Comparison of ENCODE assay signal across 1 cellular context in the genomic region with DNA sequence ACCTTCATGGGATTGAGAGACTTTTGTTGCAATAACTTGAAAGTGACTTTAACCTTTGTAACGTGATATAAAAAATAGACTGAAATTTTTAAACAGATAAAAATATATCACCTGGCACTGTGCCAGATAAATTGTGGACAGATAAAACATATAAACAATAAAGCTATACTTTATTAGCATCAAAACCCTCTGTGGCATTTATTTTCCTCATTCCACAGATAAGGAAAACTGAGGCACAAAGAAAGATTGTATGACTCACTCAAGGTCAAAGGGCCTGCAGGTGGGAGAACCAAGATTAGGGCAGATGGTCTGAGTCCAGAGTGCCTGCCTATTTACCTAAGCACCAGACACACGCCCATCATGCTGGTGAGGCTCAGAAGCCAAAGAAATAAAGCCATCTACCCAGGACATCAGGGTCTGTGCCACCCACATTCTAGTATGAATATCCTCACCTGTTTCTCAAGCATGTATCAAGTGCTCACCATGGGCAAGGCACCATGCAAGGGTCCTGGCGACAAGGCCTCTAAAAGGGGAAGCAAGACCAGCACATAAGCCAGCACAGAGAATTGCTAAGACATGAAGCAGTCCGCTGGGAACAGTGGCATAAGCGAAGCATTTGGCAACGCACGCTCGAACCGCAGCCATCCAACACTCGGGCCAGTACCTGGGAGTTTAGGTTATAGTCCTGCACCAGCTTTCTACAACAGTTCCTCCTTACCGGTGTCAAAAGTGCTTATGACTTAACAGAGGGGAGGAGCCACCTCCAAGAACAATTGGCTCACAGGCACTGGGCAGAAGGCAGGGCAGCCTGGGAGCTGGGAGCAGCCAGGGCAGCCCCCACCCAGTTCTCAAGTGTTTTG.
TF ChIP-seq lines count a peak whose summit lies in the region.

No MANE protein-coding gene starts in this region.

TF ChIP-seq in HepG2, 621 proteins besides CTCF, POLR2A, EP300 and RAD21 (continued from another document):
- TF ChIP-seq, protein P1, sequence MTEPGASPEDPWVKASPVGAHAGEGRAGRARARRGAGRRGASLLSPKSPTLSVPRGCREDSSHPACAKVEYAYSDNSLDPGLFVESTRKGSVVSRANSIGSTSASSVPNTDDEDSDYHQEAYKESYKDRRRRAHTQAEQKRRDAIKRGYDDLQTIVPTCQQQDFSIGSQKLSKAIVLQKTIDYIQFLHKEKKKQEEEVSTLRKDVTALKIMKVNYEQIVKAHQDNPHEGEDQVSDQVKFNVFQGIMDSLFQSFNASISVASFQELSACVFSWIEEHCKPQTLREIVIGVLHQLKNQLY (CRISPR knock-in tag; IDR thresholded peaks at IDR 0.05) = 0 out of 2 replicates have a peak, but pooled peaks have one; percentile 26
- TF ChIP-seq LCORL (IDR thresholded peaks at IDR 0.05) = peak; percentile 99
- TF ChIP-seq LCORL (CRISPR knock-in tag; IDR thresholded peaks at IDR 0.05) = peak; percentile 58
- TF ChIP-seq JUNB (CRISPR knock-in tag; IDR thresholded peaks at IDR 0.05; ENCODE audit: borderline replicate concordance) = peak; percentile 40; the same call in 1 of the 2 replicates
- TF ChIP-seq ZNF550 (CRISPR knock-in tag; IDR thresholded peaks at IDR 0.05; ENCODE audit: borderline replicate concordance) = no peak
- no peak for TF ChIP-seq SMARCC2 (IDR thresholded peaks at IDR 0.05)
- 0 out of 2 replicates have a peak, but pooled peaks have one; percentile 26 for TF ChIP-seq MED1 (CRISPR knock-in tag; IDR thresholded peaks at IDR 0.05)
- TF ChIP-seq, protein P2, sequence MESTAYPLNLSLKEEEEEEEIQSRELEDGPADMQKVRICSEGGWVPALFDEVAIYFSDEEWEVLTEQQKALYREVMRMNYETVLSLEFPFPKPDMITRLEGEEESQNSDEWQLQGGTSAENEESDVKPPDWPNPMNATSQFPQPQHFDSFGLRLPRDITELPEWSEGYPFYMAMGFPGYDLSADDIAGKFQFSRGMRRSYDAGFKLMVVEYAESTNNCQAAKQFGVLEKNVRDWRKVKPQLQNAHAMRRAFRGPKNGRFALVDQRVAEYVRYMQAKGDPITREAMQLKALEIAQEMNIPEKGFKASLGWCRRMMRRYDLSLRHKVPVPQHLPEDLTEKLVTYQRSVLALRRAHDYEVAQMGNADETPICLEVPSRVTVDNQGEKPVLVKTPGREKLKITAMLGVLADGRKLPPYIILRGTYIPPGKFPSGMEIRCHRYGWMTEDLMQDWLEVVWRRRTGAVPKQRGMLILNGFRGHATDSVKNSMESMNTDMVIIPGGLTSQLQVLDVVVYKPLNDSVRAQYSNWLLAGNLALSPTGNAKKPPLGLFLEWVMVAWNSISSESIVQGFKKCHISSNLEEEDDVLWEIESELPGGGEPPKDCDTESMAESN (CRISPR knock-in tag; conservative IDR thresholded peaks at IDR 0.05) = no peak
- TF ChIP-seq, protein P3, sequence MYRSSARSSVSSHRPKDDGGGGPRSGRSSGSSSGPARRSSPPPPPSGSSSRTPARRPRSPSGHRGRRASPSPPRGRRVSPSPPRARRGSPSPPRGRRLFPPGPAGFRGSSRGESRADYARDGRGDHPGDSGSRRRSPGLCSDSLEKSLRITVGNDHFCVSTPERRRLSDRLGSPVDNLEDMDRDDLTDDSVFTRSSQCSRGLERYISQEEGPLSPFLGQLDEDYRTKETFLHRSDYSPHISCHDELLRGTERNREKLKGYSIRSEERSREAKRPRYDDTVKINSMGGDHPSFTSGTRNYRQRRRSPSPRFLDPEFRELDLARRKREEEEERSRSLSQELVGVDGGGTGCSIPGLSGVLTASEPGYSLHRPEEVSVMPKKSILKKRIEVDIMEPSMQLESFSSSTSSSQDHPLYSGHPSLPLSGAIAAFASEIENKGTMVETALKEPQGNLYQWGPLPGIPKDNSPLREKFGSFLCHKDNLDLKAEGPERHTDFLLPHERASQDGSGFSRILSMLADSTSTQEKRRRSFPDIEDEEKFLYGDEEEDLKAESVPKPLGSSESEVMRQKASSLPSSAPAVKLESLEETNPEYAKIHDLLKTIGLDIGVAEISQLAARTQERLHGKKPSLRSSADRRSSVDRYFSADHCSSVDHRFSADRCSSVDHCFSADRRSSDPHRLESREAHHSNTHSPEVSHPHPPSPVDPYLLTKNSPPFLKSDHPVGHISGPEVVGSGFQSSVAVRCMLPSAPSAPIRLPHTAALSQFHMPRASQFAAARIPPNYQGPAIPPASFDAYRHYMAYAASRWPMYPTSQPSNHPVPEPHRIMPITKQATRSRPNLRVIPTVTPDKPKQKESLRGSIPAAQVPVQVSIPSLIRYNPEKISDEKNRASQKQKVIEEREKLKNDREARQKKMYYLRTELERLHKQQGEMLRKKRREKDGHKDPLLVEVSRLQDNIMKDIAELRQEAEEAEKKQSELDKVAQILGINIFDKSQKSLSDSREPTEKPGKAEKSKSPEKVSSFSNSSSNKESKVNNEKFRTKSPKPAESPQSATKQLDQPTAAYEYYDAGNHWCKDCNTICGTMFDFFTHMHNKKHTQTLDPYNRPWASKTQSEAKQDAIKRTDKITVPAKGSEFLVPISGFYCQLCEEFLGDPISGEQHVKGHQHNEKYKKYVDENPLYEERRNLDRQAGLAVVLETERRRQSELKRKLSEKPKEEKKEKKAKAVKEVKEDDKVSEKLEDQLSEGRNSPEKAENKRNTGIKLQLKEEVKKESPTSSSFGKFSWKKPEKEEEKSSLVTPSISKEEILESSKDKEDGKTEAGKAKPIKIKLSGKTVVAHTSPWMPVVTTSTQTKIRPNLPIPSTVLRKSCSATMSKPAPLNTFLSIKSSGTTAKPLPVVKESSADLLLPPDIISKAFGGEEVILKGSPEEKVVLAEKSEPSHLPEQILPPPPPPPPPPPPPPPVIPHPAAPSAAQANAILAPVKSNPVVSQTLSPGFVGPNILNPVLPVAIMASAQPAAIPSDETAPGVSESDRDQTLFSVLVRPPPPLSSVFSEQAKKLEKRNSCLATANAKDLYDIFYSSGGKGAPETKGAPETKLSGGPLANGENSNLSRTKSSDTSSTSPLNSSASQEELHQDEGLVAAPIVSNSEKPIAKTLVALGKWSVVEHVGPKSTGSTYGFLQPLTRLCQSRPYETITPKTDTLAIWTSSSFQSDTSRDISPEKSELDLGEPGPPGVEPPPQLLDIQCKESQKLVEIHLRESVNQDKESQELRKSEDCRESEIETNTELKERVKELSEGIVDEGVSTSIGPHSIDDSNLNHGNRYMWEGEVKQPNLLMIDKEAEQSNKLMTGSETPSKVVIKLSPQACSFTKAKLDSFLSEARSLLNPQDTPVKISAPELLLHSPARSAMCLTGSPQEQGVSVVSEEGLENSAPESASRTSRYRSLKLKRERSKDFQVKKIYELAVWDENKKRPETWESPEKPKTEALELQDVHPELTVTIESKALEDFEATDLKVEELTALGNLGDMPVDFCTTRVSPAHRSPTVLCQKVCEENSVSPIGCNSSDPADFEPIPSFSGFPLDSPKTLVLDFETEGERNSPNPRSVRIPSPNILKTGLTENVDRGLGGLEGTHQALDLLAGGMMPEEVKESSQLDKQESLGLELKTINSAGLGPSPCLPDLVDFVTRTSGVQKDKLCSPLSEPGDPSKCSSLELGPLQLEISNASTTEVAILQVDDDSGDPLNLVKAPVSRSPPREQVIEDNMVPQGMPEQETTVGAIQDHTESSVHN (CRISPR knock-in tag; IDR thresholded peaks at IDR 0.05) = no peak
- TF ChIP-seq ZBTB21 (CRISPR knock-in tag; IDR thresholded peaks at IDR 0.05) = no peak
- peak; percentile 32 for TF ChIP-seq CEBPG (CRISPR knock-in tag; IDR thresholded peaks at IDR 0.05)
- TF ChIP-seq, protein P4, sequence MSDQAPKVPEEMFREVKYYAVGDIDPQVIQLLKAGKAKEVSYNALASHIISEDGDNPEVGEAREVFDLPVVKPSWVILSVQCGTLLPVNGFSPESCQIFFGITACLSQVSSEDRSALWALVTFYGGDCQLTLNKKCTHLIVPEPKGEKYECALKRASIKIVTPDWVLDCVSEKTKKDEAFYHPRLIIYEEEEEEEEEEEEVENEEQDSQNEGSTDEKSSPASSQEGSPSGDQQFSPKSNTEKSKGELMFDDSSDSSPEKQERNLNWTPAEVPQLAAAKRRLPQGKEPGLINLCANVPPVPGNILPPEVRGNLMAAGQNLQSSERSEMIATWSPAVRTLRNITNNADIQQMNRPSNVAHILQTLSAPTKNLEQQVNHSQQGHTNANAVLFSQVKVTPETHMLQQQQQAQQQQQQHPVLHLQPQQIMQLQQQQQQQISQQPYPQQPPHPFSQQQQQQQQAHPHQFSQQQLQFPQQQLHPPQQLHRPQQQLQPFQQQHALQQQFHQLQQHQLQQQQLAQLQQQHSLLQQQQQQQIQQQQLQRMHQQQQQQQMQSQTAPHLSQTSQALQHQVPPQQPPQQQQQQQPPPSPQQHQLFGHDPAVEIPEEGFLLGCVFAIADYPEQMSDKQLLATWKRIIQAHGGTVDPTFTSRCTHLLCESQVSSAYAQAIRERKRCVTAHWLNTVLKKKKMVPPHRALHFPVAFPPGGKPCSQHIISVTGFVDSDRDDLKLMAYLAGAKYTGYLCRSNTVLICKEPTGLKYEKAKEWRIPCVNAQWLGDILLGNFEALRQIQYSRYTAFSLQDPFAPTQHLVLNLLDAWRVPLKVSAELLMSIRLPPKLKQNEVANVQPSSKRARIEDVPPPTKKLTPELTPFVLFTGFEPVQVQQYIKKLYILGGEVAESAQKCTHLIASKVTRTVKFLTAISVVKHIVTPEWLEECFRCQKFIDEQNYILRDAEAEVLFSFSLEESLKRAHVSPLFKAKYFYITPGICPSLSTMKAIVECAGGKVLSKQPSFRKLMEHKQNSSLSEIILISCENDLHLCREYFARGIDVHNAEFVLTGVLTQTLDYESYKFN (CRISPR knock-in tag; conservative IDR thresholded peaks at IDR 0.05) = peak; percentile 51
- no peak for TF ChIP-seq AKAP8 (CRISPR knock-in tag; IDR thresholded peaks at IDR 0.05)
